ENCODE assay signal across 8 cellular contexts in the genomic region with DNA sequence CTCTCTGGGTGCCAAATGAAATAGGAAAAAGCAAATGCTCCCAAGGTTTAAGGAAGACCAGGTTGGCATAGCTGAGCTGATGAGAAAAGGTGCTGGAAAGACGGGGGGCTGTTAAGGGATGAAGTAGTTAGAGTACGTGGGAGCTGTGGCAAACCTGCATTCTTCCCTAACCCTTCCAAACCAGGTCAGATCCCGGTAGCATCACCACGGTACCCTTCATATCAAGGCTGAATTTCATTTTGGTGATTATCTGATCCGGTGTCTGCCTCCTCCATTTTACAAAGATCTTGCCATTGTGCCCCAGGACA.
DNase-seq lines count a peak whose midpoint lies in the region; ATAC-seq and TF ChIP-seq lines count a peak whose summit lies in the region.

No MANE protein-coding gene starts in this region.

- POLR2A ChIA-PET in CD4-positive, alpha-beta T cell (lab: Charles Lee), result interaction anchor here (1.0 to 2.3 kb wide), 5 partner anchors 15 to 717 kb away, joined by 3 to 10 read pairs (median 4); no protein-coding TSS in a partner anchor

- peak overlapping the region; percentile 61 for H3K4me3 Mint-ChIP-seq in CD4-positive, alpha-beta T cell

- no peak overlapping the region for H3K9ac ChIP-seq in trophoblast cell (ENCODE audit: low read length)

- H3K36me3 ChIP-seq in Peyer's patch (no peaks in the 10 kb centered on the region), esophagus squamous epithelium (no peaks in the 10 kb centered on the region), trophoblast cell (ENCODE audit: control insufficient read depth in 1 of 2, insufficient read depth in 2 of 2, low read length in 2 of 2) (no peaks in the 10 kb centered on the region)

- no peaks in the 10 kb centered on the region for H3K36me3 Mint-ChIP-seq in CD4-positive, alpha-beta T cell (ENCODE audit: low read depth)

- no peaks in the 10 kb centered on the region for H3K9me3 ChIP-seq in CD4-positive, alpha-beta T cell (ENCODE audit: control insufficient read depth, low read length)
- no peaks in the 10 kb centered on the region for H3K9me3 ChIP-seq in Peyer's patch
- H3K9me3 ChIP-seq in esophagus squamous epithelium, result no peaks in the 10 kb centered on the region
- H3K9me3 ChIP-seq in trophoblast cell (ENCODE audit: insufficient read depth, low read depth, low read length), result no peaks in the 10 kb centered on the region

- WGBS in esophagus squamous epithelium, 2 donors, result 56 to 59% methylated on average over 5 of the region's 5 CpGs
- WGBS in trophoblast cell (ENCODE audit: extremely low coverage, insufficient coverage, insufficient read length), result no CpG with 5 or more reads among the region's 5 CpGs

- H3K4me3 ChIP-seq in Peyer's patch (peak overlapping the region; percentile 35 to 61 (median 43)), esophagus squamous epithelium (peak overlapping the region in 3 of 4 donors; percentile 42 to 77 (median 46)), trophoblast cell (ENCODE audit: low read depth, low read length) (no peak overlapping the region)

- no peak for ATAC-seq in CD4-positive, alpha-beta T cell (ENCODE audit: poor library complexity)
- ATAC-seq in HG02973 (IDR thresholded peaks at IDR 0.05; ENCODE audit: unreplicated experiment), result no peak
- no peak for ATAC-seq in activated CD4-positive, CD25-positive, alpha-beta regulatory T cell treated with anti-CD3 and anti-CD28 coated beads, Interleukin-2, amount 50 U/mL, for 24 hours

- H3K27me3 ChIP-seq in CD4-positive, alpha-beta T cell (ENCODE audit: control insufficient read depth, insufficient read depth, low read length), result no peaks in the 10 kb centered on the region
- H3K27me3 ChIP-seq in Peyer's patch (no peaks in the 10 kb centered on the region), esophagus squamous epithelium (no peaks in the 10 kb centered on the region), trophoblast cell (ENCODE audit: insufficient read depth, low read length) (no peaks in the 10 kb centered on the region)

- DNase-seq in CD4-positive, alpha-beta T cell, result no peak
- no peak for DNase-seq in Peyer's patch
- DNase-seq in esophagus squamous epithelium (lab: John Stamatoyannopoulos, UW), result no peak
- DNase-seq in trophoblast cell, result no peak
- no peak for DNase-seq in COLO829 (ENCODE audit: low spot score)
- DNase-seq in NCI-H187 (lab: John Stamatoyannopoulos, UW), result no peak

- no peak overlapping the region for H2BK120ac ChIP-seq in trophoblast cell (ENCODE audit: insufficient read depth, low read length, poor library complexity)

- H3K27ac Mint-ChIP-seq in CD4-positive, alpha-beta T cell, result peak overlapping the region; percentile 81

- no peak overlapping the region for H3K23ac ChIP-seq in trophoblast cell (ENCODE audit: low read length)

- no peak overlapping the region for H2BK5ac ChIP-seq in trophoblast cell (ENCODE audit: low read depth, low read length, poor library complexity)

- no peak overlapping the region for H4K91ac ChIP-seq in trophoblast cell (ENCODE audit: low read depth, low read length)

- H3K4ac ChIP-seq in trophoblast cell (ENCODE audit: low read depth, low read length), result no peak overlapping the region

- no peak overlapping the region for H4K8ac ChIP-seq in trophoblast cell (ENCODE audit: low read depth, low read length)

- H2BK12ac ChIP-seq in trophoblast cell (ENCODE audit: low read length), result no peak overlapping the region

- TF ChIP-seq POLR2A in Peyer's patch (IDR thresholded peaks at IDR 0.05) (no peak), esophagus squamous epithelium (IDR thresholded peaks at IDR 0.05) (no peak)

- H3K4me2 ChIP-seq in trophoblast cell (ENCODE audit: low read length), result peak overlapping the region; percentile 59

- CTCF ChIA-PET in CD4-positive, alpha-beta T cell (lab: Charles Lee), result interaction anchor here (0.5 to 1.7 kb wide), 9 partner anchors 9 to 241 kb away, joined by 3 to 7 read pairs (median 4); a partner anchor contains a TSS

- H3K4me1 Mint-ChIP-seq in CD4-positive, alpha-beta T cell (ENCODE audit: low read depth), result peaks cover 33% of the 10 kb centered on the region

- H3K9me3 Mint-ChIP-seq in CD4-positive, alpha-beta T cell, result no peaks in the 10 kb centered on the region

- TF ChIP-seq CTCF in CD4-positive, alpha-beta T cell (IDR thresholded peaks at IDR 0.05), result no peak
- no peak for TF ChIP-seq CTCF in Peyer's patch (IDR thresholded peaks at IDR 0.05)
- TF ChIP-seq CTCF in esophagus squamous epithelium (IDR thresholded peaks at IDR 0.05), result no peak

- no peak overlapping the region for H3K27ac ChIP-seq in CD4-positive, alpha-beta T cell (ENCODE audit: low read depth, low read length)
- H3K27ac ChIP-seq in Peyer's patch (peak overlapping the region; percentile 69 to 89 (median 80)), esophagus squamous epithelium (peak overlapping the region; percentile 79 to 93 (median 86)), trophoblast cell (ENCODE audit: low read depth, low read length) (no peak overlapping the region)

- no peak overlapping the region for H2AK5ac ChIP-seq in trophoblast cell (ENCODE audit: low read length)

- intact Hi-C loops in CD4-positive, alpha-beta T cell (cut with DNase I, micrococcal nuclease), result loop anchor here (2.0 to 5.0 kb wide), 3 partner anchors 51 to 70 kb away; a partner anchor contains a TSS
- intact Hi-C loops in esophagus squamous epithelium (cut with DNase I), result no loop called here

- H3K4me1 ChIP-seq in Peyer's patch (peaks cover 0 to 37% (median 10%) of the 10 kb centered on the region in 4 donors), esophagus squamous epithelium (peaks cover 15 to 39% (median 24%) of the 10 kb centered on the region in 3 donors), trophoblast cell (ENCODE audit: control insufficient read depth in 1 of 2, insufficient read depth in 2 of 2, low read length in 2 of 2) (peaks cover 4 to 8% of the 10 kb centered on the region in 2 experiments)

- H3K14ac ChIP-seq in trophoblast cell (ENCODE audit: low read length), result no peak overlapping the region

- no peaks in the 10 kb centered on the region for H3K79me1 ChIP-seq in trophoblast cell (ENCODE audit: low read length)

- H2AFZ ChIP-seq in trophoblast cell (ENCODE audit: insufficient read depth, low read length, poor library complexity), result no peak overlapping the region

- H3K27me3 Mint-ChIP-seq in CD4-positive, alpha-beta T cell, result no peaks in the 10 kb centered on the region

- H3K18ac ChIP-seq in trophoblast cell (ENCODE audit: low read length), result no peak overlapping the region

- H3K79me2 ChIP-seq in trophoblast cell (ENCODE audit: control insufficient read depth, insufficient read depth, low read length, poor library complexity), result no peaks in the 10 kb centered on the region

- H4K12ac ChIP-seq in trophoblast cell (ENCODE audit: low read depth, low read length), result no peak overlapping the region

Comparison
In these comparisons a context has a peak if more than half of its experiments do, and no peak if none do; other contexts are left out.
1. H3K27ac ChIP-seq: peak in Peyer's patch (4 of 4) and esophagus squamous epithelium (4 of 4); none in CD4-positive, alpha-beta T cell (single experiment) and trophoblast cell (single experiment).